11 cellular contexts compared by ENCODE assay signal in genomic region chr11:19511413-19512183, GRCh38.
DNase-seq lines count a peak whose midpoint lies in the region; ATAC-seq and TF ChIP-seq lines count a peak whose summit lies in the region.
"Had no signal": no experiment of that assay in that cellular context is flagged by ENCODE, and none has a peak within 500 bp of the region (broad histone marks: within the 10 kb centered on the region; RNA-seq: fewer than 3 reads in every experiment).

No MANE protein-coding gene starts in this region.

- no peaks in the 10 kb centered on the region for H3K27me3 ChIP-seq in breast epithelium

- no peaks in the 10 kb centered on the region for H3K4me1 Mint-ChIP-seq in MCF 10A (ENCODE audit: insufficient read depth, unreplicated experiment)
- H3K4me1 Mint-ChIP-seq: naive thymus-derived CD4-positive, alpha-beta T cell had no signal

- H3K9me3 ChIP-seq in breast epithelium: no peaks in the 10 kb centered on the region
- H3K9me3 ChIP-seq: A549 had no signal

- H3K9me3 Mint-ChIP-seq in MCF 10A (ENCODE audit: unreplicated experiment): no peaks in the 10 kb centered on the region

- H3K4me3 ChIP-seq in breast epithelium: no peak overlapping the region
- H3K4me3 ChIP-seq: A549 had no signal

- DNase-seq in MCF 10A (ENCODE audit: unreplicated experiment) (peak; percentile 40), breast epithelium (ENCODE audit: low spot score in 2 of 2) (no peak), caudate nucleus (lab: John Stamatoyannopoulos, UW) (peak in 54 of 61 donors; percentile 7 to 88 (median 53)), lung microvascular endothelial cell (ENCODE audit: low read depth in 2 of 2) (peak; percentile 27 to 98), ureter (ENCODE audit: low spot score) (peak; percentile 49)
- DNase-seq: naive thymus-derived CD4-positive, alpha-beta T cell had no signal

- BruUV-seq in MCF 10A (replicated peaks; lab: Mats Ljungman, UMichigan): no TSS peak

- no peaks in the 10 kb centered on the region for H3K36me3 Mint-ChIP-seq in MCF 10A (ENCODE audit: insufficient read depth, unreplicated experiment)
- H3K36me3 Mint-ChIP-seq: naive thymus-derived CD4-positive, alpha-beta T cell had no signal

- ATAC-seq in GM21360 (IDR thresholded peaks at IDR 0.05; ENCODE audit: unreplicated experiment) (no peak), GM18498 (IDR thresholded peaks at IDR 0.05; ENCODE audit: unreplicated experiment) (no peak), GM19023 (IDR thresholded peaks at IDR 0.05; ENCODE audit: unreplicated experiment) (no peak)
- ATAC-seq: A549; naive thymus-derived CD4-positive, alpha-beta T cell had no signal

- intact Hi-C loops in MCF 10A (cut with micrococcal nuclease) (no loop called here), breast epithelium (cut with DNase I; ENCODE audit: low total_unique reads) (no loop called here)

- H3K27ac Mint-ChIP-seq in MCF 10A (ENCODE audit: low read depth, unreplicated experiment): no peak overlapping the region
- H3K27ac Mint-ChIP-seq: naive thymus-derived CD4-positive, alpha-beta T cell had no signal

- CTCF ChIA-PET in MCF 10A (lab: Yijun Ruan, JAX): interaction anchor here (0.7 kb wide), 1 partner anchor 486 kb away, joined by 3 read pairs; no protein-coding TSS in a partner anchor

- peaks cover 99% of the 10 kb centered on the region for H3K27me3 Mint-ChIP-seq in MCF 10A (ENCODE audit: insufficient read depth, unreplicated experiment)

- TF ChIP-seq CTCF in MCF 10A (IDR thresholded peaks at IDR 0.05; ENCODE audit: unreplicated experiment): no peak
- no peak for TF ChIP-seq CTCF in breast epithelium (IDR thresholded peaks at IDR 0.05)

- H3K36me3 ChIP-seq in breast epithelium: no peaks in the 10 kb centered on the region

- H3K27ac ChIP-seq in breast epithelium: peak overlapping the region in 1 of 2 donors; percentile 38
- H3K27ac ChIP-seq in caudate nucleus (ENCODE audit: low read depth, low read length): peak overlapping the region; percentile 53
- H3K27ac ChIP-seq: A549, epithelial cell of prostate had no signal

- POLR2A ChIA-PET in MCF 10A (lab: Yijun Ruan, JAX): no interaction called here

- no peak overlapping the region for H3K4me3 Mint-ChIP-seq in MCF 10A (ENCODE audit: unreplicated experiment)
- H3K4me3 Mint-ChIP-seq: naive thymus-derived CD4-positive, alpha-beta T cell had no signal

- no peak for TF ChIP-seq POLR2A in breast epithelium (IDR thresholded peaks at IDR 0.05)

- no peaks in the 10 kb centered on the region for H3K4me1 ChIP-seq in breast epithelium

Comparison
In these comparisons a context has a peak if more than half of its experiments do, and no peak if none do; other contexts are left out.
1. DNase-seq: peak in MCF 10A (single experiment), caudate nucleus (54 of 61), lung microvascular endothelial cell (2 of 2) and ureter (single experiment); none in breast epithelium (0 of 2).